In the genomic region with DNA sequence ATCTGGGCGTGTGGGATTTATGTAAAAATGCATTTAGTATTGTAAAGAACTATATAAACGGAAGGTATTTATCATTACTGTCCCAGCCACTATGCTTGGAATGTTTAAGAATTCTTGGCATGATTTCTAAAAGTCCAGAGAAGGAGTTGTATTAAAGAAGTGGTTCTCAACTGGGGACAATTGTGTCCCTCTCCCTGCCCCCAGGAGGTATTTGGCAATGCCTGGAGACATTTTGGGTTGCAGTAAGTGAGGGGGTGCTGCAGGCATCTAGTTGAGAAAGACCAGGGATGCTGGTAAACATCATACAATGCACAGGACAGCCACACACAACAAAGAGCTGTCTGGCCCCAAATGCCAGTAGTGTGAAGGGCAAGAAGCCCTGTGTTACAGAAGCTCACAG, we compare ENCODE assay signal across 16 cellular contexts. TPM values are rescaled to one million over a fixed set of nuclear protein-coding genes. Genes with fewer than 3 reads are reported as not detected.
DNase-seq lines count a peak whose midpoint lies in the region; ATAC-seq, FAIRE-seq and TF ChIP-seq lines count a peak whose summit lies in the region.
"Had no signal": no experiment of that assay in that cellular context is flagged by ENCODE, and none has a peak within 500 bp of the region (broad histone marks: within the 10 kb centered on the region; RNA-seq: fewer than 3 reads in every experiment).

No MANE protein-coding gene starts in this region.

- H3F3A ChIP-seq in GM23248 (ENCODE audit: insufficient read depth) = peaks cover 37% of the 10 kb centered on the region; the same call in 1 of the 2 replicates

- peaks cover 12% of the 10 kb centered on the region for H3K36me3 Mint-ChIP-seq in CD4-positive, CD25-positive, alpha-beta regulatory T cell
- peaks cover 12% of the 10 kb centered on the region for H3K36me3 Mint-ChIP-seq in neural crest cell (ENCODE audit: low read depth)

- H2AFZ ChIP-seq in GM23248 (no peak overlapping the region), GM12878 (ENCODE audit: control insufficient read depth, low read depth, low read length) (no peak overlapping the region)

- H3K4me3 ChIP-seq in CD4-positive, CD25-positive, alpha-beta regulatory T cell (ENCODE audit: low read depth, low read length) = peak overlapping the region; percentile 90
- H3K4me3 ChIP-seq in GM23248 = no peak overlapping the region
- peak overlapping the region; percentile 21; the same call in 1 of the 2 replicates for H3K4me3 ChIP-seq in GM12878
- H3K4me3 ChIP-seq: BLaER1 had no signal

- CTCF ChIA-PET in GM12878 (lab: Yijun Ruan, JAX) = interaction anchor here (1.2 to 5.4 kb wide), 2 partner anchors 57 to 137 kb away, joined by 3 to 30 read pairs; no protein-coding TSS in a partner anchor

- no peak for FAIRE-seq in GM12878 (lab: Jason Lieb, UNC)
- FAIRE-seq: frontal cortex, urothelium cell line had no signal

- H3K27ac ChIP-seq in CD4-positive, CD25-positive, alpha-beta regulatory T cell (ENCODE audit: insufficient read depth, low read length, poor library complexity, severe bottlenecking) = peak overlapping the region; percentile 59
- H3K27ac ChIP-seq in GM23248 (no peak overlapping the region), GM12878 (ENCODE audit: control insufficient read depth, insufficient read depth) (no peak overlapping the region)
- H3K27ac ChIP-seq: BLaER1, HL-60 had no signal

- no peak for TF ChIP-seq RAD21 in GM12878 (IDR thresholded peaks at IDR 0.05; ENCODE audit: insufficient read depth, low read depth, low read length)

- 94 to 97% methylated on average over 2 of the region's 2 CpGs for WGBS in GM23248 (ENCODE audit: low coverage in 1 of 2, low lambda C conversion rate in 2 of 2, missing lambda C conversion rate in 2 of 2), 2 experiments
- WGBS in GM12878 (ENCODE audit: insufficient coverage, insufficient replicate concordance, low lambda C conversion rate, missing lambda C conversion rate) = 74% methylated on average over 2 of the region's 2 CpGs

- H3K4me3 Mint-ChIP-seq in CD4-positive, CD25-positive, alpha-beta regulatory T cell = no peak overlapping the region
- peak overlapping the region; percentile 17 for H3K4me3 Mint-ChIP-seq in neural crest cell
- H3K4me3 Mint-ChIP-seq: activated CD4-positive, alpha-beta memory T cell treated with anti-CD3 and anti-CD28 coated beads for 36 hours had no signal

- no peak for DNase-seq in CD4-positive, CD25-positive, alpha-beta regulatory T cell
- DNase-seq in GM23248 (peak; percentile 2), GM12878 (ENCODE audit: low read depth, low spot score) (no peak), neural crest cell (ENCODE audit: low read depth, low spot score) (no peak), putamen (ENCODE audit: low spot score) (no peak), NCI-H1417 treated with DMSO at 0.1 percent for 48 hours (lab: John Stamatoyannopoulos, UW) (no peak), medulla oblongata (ENCODE audit: extremely low spot score) (no peak)
- DNase-seq: activated CD4-positive, alpha-beta memory T cell treated with anti-CD3 and anti-CD28 coated beads for 36 hours; activated effector memory CD4-positive, alpha-beta T cell treated with anti-CD3 and anti-CD28 coated beads, Interleukin-2, amount 50 U/mL, for 16 hours; effector memory CD4-positive, alpha-beta T cell; NCI-H526 treated with DMSO at 0.1 percent for 48 hours had no signal

- peaks cover 29% of the 10 kb centered on the region for H3K36me3 ChIP-seq in CD4-positive, CD25-positive, alpha-beta regulatory T cell (ENCODE audit: control insufficient read depth, insufficient read depth, low read length)
- no peaks in the 10 kb centered on the region for H3K36me3 ChIP-seq in GM23248 (ENCODE audit: low read depth)
- H3K36me3 ChIP-seq in GM12878 (ENCODE audit: control insufficient read depth in 2 of 2, insufficient read depth in 2 of 2, low read length in 1 of 2) = peaks cover 3 to 10% of the 10 kb centered on the region in 2 experiments

- no peaks in the 10 kb centered on the region for H3K9me2 ChIP-seq in GM23248 (ENCODE audit: insufficient read depth)

- peak overlapping the region in 1 of 3 donors; percentile 50 for H3K27ac Mint-ChIP-seq in CD4-positive, CD25-positive, alpha-beta regulatory T cell
- no peak overlapping the region for H3K27ac Mint-ChIP-seq in neural crest cell (ENCODE audit: unreplicated experiment)
- H3K27ac Mint-ChIP-seq: activated CD4-positive, alpha-beta memory T cell treated with anti-CD3 and anti-CD28 coated beads for 36 hours had no signal

- H3K27me3 Mint-ChIP-seq in CD4-positive, CD25-positive, alpha-beta regulatory T cell = no peaks in the 10 kb centered on the region
- H3K27me3 Mint-ChIP-seq in neural crest cell (ENCODE audit: low read depth) = no peaks in the 10 kb centered on the region
- H3K27me3 Mint-ChIP-seq: activated CD4-positive, alpha-beta memory T cell treated with anti-CD3 and anti-CD28 coated beads for 36 hours had no signal

- TF ChIP-seq EP300 in GM12878 (IDR thresholded peaks at IDR 0.05; ENCODE audit: borderline replicate concordance in 1 of 2, control insufficient read depth in 1 of 2, low read depth in 2 of 2, low read length in 2 of 2) = no peak

- peaks cover 26 to 43% (median 36%) of the 10 kb centered on the region in 4 donors for H3K4me1 Mint-ChIP-seq in CD4-positive, CD25-positive, alpha-beta regulatory T cell
- H3K4me1 Mint-ChIP-seq in neural crest cell = peaks cover 32% of the 10 kb centered on the region

- POLR2A ChIA-PET in GM12878 (lab: Charles Lee) = interaction anchor here (1.2 kb wide), 1 partner anchor 84 kb away, joined by 4 read pairs; no protein-coding TSS in a partner anchor

- ATAC-seq in CD4-positive, CD25-positive, alpha-beta regulatory T cell (ENCODE audit: low read depth in 2 of 2) = no peak
- ATAC-seq in GM12878 = no peak
- no peak for ATAC-seq in HG02870 (IDR thresholded peaks at IDR 0.05; ENCODE audit: unreplicated experiment)

- H3K4me1 ChIP-seq in CD4-positive, CD25-positive, alpha-beta regulatory T cell (ENCODE audit: control insufficient read depth, insufficient read depth, low read length, poor library complexity, severe bottlenecking) = peaks cover 97% of the 10 kb centered on the region
- H3K4me1 ChIP-seq in GM23248 (ENCODE audit: insufficient read depth) (peaks cover 68% of the 10 kb centered on the region), GM12878 (ENCODE audit: control insufficient read depth, insufficient read depth, low read length) (peaks cover 12% of the 10 kb centered on the region; the same call in 1 of the 2 replicates)

- RAD21 ChIA-PET in GM12878 (lab: Charles Lee; ENCODE audit: unreplicated experiment) = interaction anchor here (1.9 to 3.4 kb wide), 4 partner anchors 43 to 84 kb away, joined by 5 to 31 read pairs (median 12); no protein-coding TSS in a partner anchor

- H3K9me3 ChIP-seq in CD4-positive, CD25-positive, alpha-beta regulatory T cell (ENCODE audit: control insufficient read depth in 2 of 2, low read length in 2 of 2) = no peaks in the 10 kb centered on the region
- H3K9me3 ChIP-seq in GM23248 (ENCODE audit: low read depth) (no peaks in the 10 kb centered on the region), GM12878 (replicated peaks; ENCODE audit: control insufficient read depth, insufficient read depth, low read length) (no peaks in the 10 kb centered on the region; the same call in 2 of the 3 replicates)

- H4K20me1 ChIP-seq in GM23248 (ENCODE audit: insufficient read depth) (peaks cover 13% of the 10 kb centered on the region; the same call in 1 of the 2 replicates), GM12878 (ENCODE audit: control insufficient read depth, insufficient read depth) (peaks cover 5% of the 10 kb centered on the region)

- no peaks in the 10 kb centered on the region for H3K9me3 Mint-ChIP-seq in CD4-positive, CD25-positive, alpha-beta regulatory T cell
- H3K9me3 Mint-ChIP-seq in neural crest cell = no peaks in the 10 kb centered on the region
- H3K9me3 Mint-ChIP-seq: activated CD4-positive, alpha-beta memory T cell treated with anti-CD3 and anti-CD28 coated beads for 36 hours had no signal

- SMC1A ChIA-PET in GM12878 (lab: Charles Lee; ENCODE audit: uncharacterized antibody, unreplicated experiment) = interaction anchor here (0.8 to 7.0 kb wide), 5 partner anchors 34 to 136 kb away, joined by 5 to 95 read pairs (median 17); no protein-coding TSS in a partner anchor

- peaks cover 100% of the 10 kb centered on the region for H3K79me2 ChIP-seq in GM23248 (ENCODE audit: insufficient read depth)
- H3K79me2 ChIP-seq in GM12878 (ENCODE audit: control insufficient read depth, insufficient read depth, low read length) = peaks cover 100% of the 10 kb centered on the region

- intact Hi-C loops in GM12878 (cut with micrococcal nuclease; ENCODE audit: unreplicated experiment) = loop anchor here (10.0 kb wide), 1 partner anchor 1443 kb away; a partner anchor contains a TSS

- no peak overlapping the region for H3K4me2 ChIP-seq in GM23248 (ENCODE audit: unreplicated experiment)
- peak overlapping the region; percentile 15 for H3K4me2 ChIP-seq in GM12878 (ENCODE audit: control insufficient read depth, insufficient read depth)
- H3K4me2 ChIP-seq: BLaER1 had no signal

- H3K9ac ChIP-seq in GM23248 (no peak overlapping the region), GM12878 (ENCODE audit: control insufficient read depth, insufficient read depth, low read length) (no peak overlapping the region)
- H3K9ac ChIP-seq: BLaER1 had no signal

- no peak for TF ChIP-seq POLR2A in GM12878 (IDR thresholded peaks at IDR 0.05; ENCODE audit: low read depth, low read length)

- in situ Hi-C loops in GM23248 (cut with MboI) (no loop called here), GM12878 (cut with MboI) (no loop called here)

- H3K27me3 ChIP-seq in CD4-positive, CD25-positive, alpha-beta regulatory T cell (ENCODE audit: control insufficient read depth, insufficient read depth, low read length) = no peaks in the 10 kb centered on the region
- no peaks in the 10 kb centered on the region for H3K27me3 ChIP-seq in GM23248 (replicated peaks; ENCODE audit: insufficient read depth)
- no peaks in the 10 kb centered on the region for H3K27me3 ChIP-seq in GM12878 (replicated peaks in 1 of 2; ENCODE audit: control insufficient read depth in 2 of 2, insufficient read depth in 2 of 2, low read length in 1 of 2)
- H3K27me3 ChIP-seq: BLaER1 had no signal

- no peak for TF ChIP-seq CTCF in GM12878 (IDR thresholded peaks at IDR 0.05 in 2 of 3, conservative IDR thresholded peaks at IDR 0.05 in 1 of 3; ENCODE audit: control insufficient read depth in 2 of 3, extremely low read depth in 1 of 3, insufficient read depth in 1 of 3, low read depth in 3 of 3, low read length in 3 of 3)
- TF ChIP-seq CTCF in neural crest cell (conservative IDR thresholded peaks at IDR 0.05) = no peak

- BruUV-seq in GM12878 (replicated peaks; lab: Mats Ljungman, UMichigan) = no TSS peak

RNA-seq across cellular contexts. Expression of a gene that starts 7.2 kb away (rescaled TPM):
- total RNA-seq in CD4-positive, CD25-positive, alpha-beta regulatory T cell = 342 TPM
- 100 to 1,000 TPM; 257 to 279 (median 272) TPM for polyA plus RNA-seq in CD4-positive, CD25-positive, alpha-beta regulatory T cell
- 79.9 and 81.7 TPM in 2 replicates for total RNA-seq in GM23248 (2014; rRNA removed; shearing (Covaris generic))
- polyA plus RNA-seq in GM23248 (2016; fragmentation: Nextera tagmentation; extraction: Ambion mirVana) (88.7 and 92.0 TPM in 2 replicates), GM12878 (2011; rRNA removed) (191 and 248 TPM in 2 replicates), GM12878 (2014; fragmentation: Illumina TruSeq; extraction: Trizol) (140 and 164 TPM in 2 replicates), GM12878 (2014; fragmentation: Nextera tagmentation; extraction: Ambion mirVana) (10 to 100 TPM; 38.1 to 64.0 TPM), GM12878 (2014; rRNA removed) (74.3 and 82.1 TPM in 2 replicates), GM12878 (2016; fragmentation: Nextera tagmentation; extraction: Ambion mirVana) (100 to 1,000 TPM; 143 to 151 TPM)
- 764 and 791 TPM in 2 replicates for total RNA-seq in GM12878 (2013; cell fraction: nucleolus; rRNA removed)
- total RNA-seq in GM12878 (2014; rRNA removed) (144 and 159 TPM in 2 replicates), GM12878 (2014; rRNA removed; fragmentation: Illumina TruSeq; extraction: Trizol) (150 and 152 TPM in 2 replicates), GM12878 (2021) (148 and 152 TPM in 2 replicates), neural crest cell (129 and 135 TPM in 2 replicates)
- 37.5 TPM for polyA plus RNA-seq in GM12878 (2011; ENCODE audit: low read depth)
- polyA plus RNA-seq in GM12878 (2011; cell fraction: cytosol; rRNA removed) = 74.6 and 85.1 TPM in 2 replicates
- polyA plus RNA-seq in GM12878 (2011; cell fraction: nucleus; rRNA removed) = 156 and 168 TPM in 2 replicates
- polyA plus RNA-seq in GM12878 (2012) = 57.2 and 59.9 TPM in 2 replicates
- 281 and 408 TPM in 2 replicates for polyA minus RNA-seq in GM12878 (2011; rRNA and poly(A)+ RNA removed)
- 103 and 111 TPM in 2 replicates for polyA minus RNA-seq in GM12878 (2011; cell fraction: cytosol; rRNA and poly(A)+ RNA removed)
- polyA minus RNA-seq in GM12878 (2011; cell fraction: nucleus; rRNA and poly(A)+ RNA removed) = 212 and 317 TPM in 2 replicates
